12 cellular contexts compared by ENCODE assay signal in genomic region chr19:47155141-47155540, GRCh38. TPM values are rescaled to one million over a fixed set of nuclear protein-coding genes. Genes with fewer than 3 reads are reported as not detected.
DNase-seq lines count a peak whose midpoint lies in the region; ATAC-seq and TF ChIP-seq lines count a peak whose summit lies in the region.
"Had no signal": no experiment of that assay in that cellular context is flagged by ENCODE, and none has a peak within 500 bp of the region (broad histone marks: within the 10 kb centered on the region; RNA-seq: fewer than 3 reads in every experiment).

No MANE protein-coding gene starts in this region.

- H3K4me1 ChIP-seq in breast epithelium = peaks cover 11 to 21% of the 10 kb centered on the region in 2 donors

- no peaks in the 10 kb centered on the region for H3K36me3 ChIP-seq in breast epithelium

- peak overlapping the region in 1 of 2 donors; percentile 48 for H3K27ac ChIP-seq in breast epithelium
- H3K27ac ChIP-seq: body of pancreas, thoracic aorta had no signal

- TF ChIP-seq POLR2A in breast epithelium (IDR thresholded peaks at IDR 0.05) = no peak

- ATAC-seq in activated naive CD8-positive, alpha-beta T cell treated with anti-CD3 and anti-CD28 coated beads, Interleukin-2, amount 10 ng/mL, durations not matched to agents 7 days and 5 days (ENCODE audit: low read depth) = no peak
- peak; percentile 7 to 44 for ATAC-seq in left cardiac atrium
- ATAC-seq in stimulated activated effector memory CD8-positive, alpha-beta T cell treated with anti-CD3 and anti-CD28 coated beads, Interleukin-12 subunit alpha, Interleukin-12 subunit beta, amount 100 ng/mL, for 72 hours = no peak
- ATAC-seq: body of pancreas, GM12878 had no signal

- no peak for DNase-seq in T-helper 2 cell treated with Interferon-gamma antibody and Interleukin-4, amounts not matched to agents 5 μg/mL and 100 μg/mL, for 36 hours (ENCODE audit: low spot score)
- no peak for DNase-seq in T-helper 2 cell
- DNase-seq in activated naive CD8-positive, alpha-beta T cell treated with anti-CD3 and anti-CD28 coated beads, Interleukin-2, amount 10 ng/mL, durations not matched to agents 7 days and 5 days = no peak
- no peak for DNase-seq in left cardiac atrium
- no peak for DNase-seq in stimulated activated effector memory CD8-positive, alpha-beta T cell treated with anti-CD3 and anti-CD28 coated beads, Interleukin-12 subunit alpha, Interleukin-12 subunit beta, amount 100 ng/mL, for 72 hours (ENCODE audit: low spot score in 2 of 2)
- no peak for DNase-seq in breast epithelium (ENCODE audit: low spot score in 2 of 2)
- DNase-seq in NCI-H1092 (lab: John Stamatoyannopoulos, UW) = no peak
- DNase-seq in SHP77 treated with DMSO at 0.1 percent for 48 hours (lab: John Stamatoyannopoulos, UW) = no peak
- DNase-seq: activated CD8-positive, alpha-beta memory T cell treated with anti-CD3 and anti-CD28 coated beads, Interleukin-2, amount 50 U/mL, for 48 hours; body of pancreas had no signal

- no peaks in the 10 kb centered on the region for H3K27me3 Mint-ChIP-seq in T-helper 2 cell treated with Interferon-gamma antibody and Interleukin-4, amounts not matched to agents 5 μg/mL and 100 μg/mL, for 36 hours (ENCODE audit: low read depth)
- no peaks in the 10 kb centered on the region for H3K27me3 Mint-ChIP-seq in activated naive CD8-positive, alpha-beta T cell treated with anti-CD3 and anti-CD28 coated beads, Interleukin-2, amount 10 ng/mL, durations not matched to agents 7 days and 5 days

- H3K4me1 Mint-ChIP-seq in T-helper 2 cell treated with Interferon-gamma antibody and Interleukin-4, amounts not matched to agents 5 μg/mL and 100 μg/mL, for 36 hours (ENCODE audit: low read depth) = peaks cover 45% of the 10 kb centered on the region
- peaks cover 51% of the 10 kb centered on the region for H3K4me1 Mint-ChIP-seq in activated naive CD8-positive, alpha-beta T cell treated with anti-CD3 and anti-CD28 coated beads, Interleukin-2, amount 10 ng/mL, durations not matched to agents 7 days and 5 days
- H3K4me1 Mint-ChIP-seq in stimulated activated effector memory CD8-positive, alpha-beta T cell treated with anti-CD3 and anti-CD28 coated beads, Interleukin-12 subunit alpha, Interleukin-12 subunit beta, amount 100 ng/mL, for 72 hours = peaks cover 44% of the 10 kb centered on the region

- POLR2A ChIA-PET in activated naive CD8-positive, alpha-beta T cell treated with anti-CD3 and anti-CD28 coated beads, Interleukin-2, amount 10 ng/mL, durations not matched to agents 7 days and 5 days (lab: Charles Lee) = interaction anchor here (1.1 kb wide), 1 partner anchor 71 kb away, joined by 4 read pairs; no protein-coding TSS in a partner anchor

- H3K27ac Mint-ChIP-seq in T-helper 2 cell treated with Interferon-gamma antibody and Interleukin-4, amounts not matched to agents 5 μg/mL and 100 μg/mL, for 36 hours = peak overlapping the region; percentile 45
- H3K27ac Mint-ChIP-seq in activated naive CD8-positive, alpha-beta T cell treated with anti-CD3 and anti-CD28 coated beads, Interleukin-2, amount 10 ng/mL, durations not matched to agents 7 days and 5 days = peak overlapping the region; percentile 50
- H3K27ac Mint-ChIP-seq in stimulated activated effector memory CD8-positive, alpha-beta T cell treated with anti-CD3 and anti-CD28 coated beads, Interleukin-12 subunit alpha, Interleukin-12 subunit beta, amount 100 ng/mL, for 72 hours = peak overlapping the region; percentile 18

- peaks cover 68% of the 10 kb centered on the region for H3K36me3 Mint-ChIP-seq in T-helper 2 cell treated with Interferon-gamma antibody and Interleukin-4, amounts not matched to agents 5 μg/mL and 100 μg/mL, for 36 hours (ENCODE audit: low read depth)
- peaks cover 49% of the 10 kb centered on the region for H3K36me3 Mint-ChIP-seq in activated naive CD8-positive, alpha-beta T cell treated with anti-CD3 and anti-CD28 coated beads, Interleukin-2, amount 10 ng/mL, durations not matched to agents 7 days and 5 days
- H3K36me3 Mint-ChIP-seq in stimulated activated effector memory CD8-positive, alpha-beta T cell treated with anti-CD3 and anti-CD28 coated beads, Interleukin-12 subunit alpha, Interleukin-12 subunit beta, amount 100 ng/mL, for 72 hours = peaks cover 99% of the 10 kb centered on the region

- intact Hi-C loops in left cardiac atrium (cut with DNase I) (loop anchor here in 1 of 2 donors (10.0 kb wide), 1 partner anchor 50 kb away; no protein-coding TSS in a partner anchor), breast epithelium (cut with DNase I; ENCODE audit: low total_unique reads) (no loop called here)

- no peaks in the 10 kb centered on the region for H3K9me3 ChIP-seq in breast epithelium
- H3K9me3 ChIP-seq: body of pancreas, thoracic aorta had no signal

- no peaks in the 10 kb centered on the region for H3K9me3 Mint-ChIP-seq in T-helper 2 cell treated with Interferon-gamma antibody and Interleukin-4, amounts not matched to agents 5 μg/mL and 100 μg/mL, for 36 hours
- no peaks in the 10 kb centered on the region for H3K9me3 Mint-ChIP-seq in activated naive CD8-positive, alpha-beta T cell treated with anti-CD3 and anti-CD28 coated beads, Interleukin-2, amount 10 ng/mL, durations not matched to agents 7 days and 5 days
- no peaks in the 10 kb centered on the region for H3K9me3 Mint-ChIP-seq in stimulated activated effector memory CD8-positive, alpha-beta T cell treated with anti-CD3 and anti-CD28 coated beads, Interleukin-12 subunit alpha, Interleukin-12 subunit beta, amount 100 ng/mL, for 72 hours

- H3K27me3 ChIP-seq in breast epithelium = no peaks in the 10 kb centered on the region
- H3K27me3 ChIP-seq: body of pancreas had no signal

- no peak overlapping the region for H3K4me3 ChIP-seq in breast epithelium
- H3K4me3 ChIP-seq: body of pancreas, GM12878, thoracic aorta had no signal

- TF ChIP-seq CTCF in breast epithelium (IDR thresholded peaks at IDR 0.05) = no peak

- H3K4me3 Mint-ChIP-seq in T-helper 2 cell treated with Interferon-gamma antibody and Interleukin-4, amounts not matched to agents 5 μg/mL and 100 μg/mL, for 36 hours = peak overlapping the region; percentile 36
- H3K4me3 Mint-ChIP-seq in activated naive CD8-positive, alpha-beta T cell treated with anti-CD3 and anti-CD28 coated beads, Interleukin-2, amount 10 ng/mL, durations not matched to agents 7 days and 5 days = no peak overlapping the region
- no peak overlapping the region for H3K4me3 Mint-ChIP-seq in stimulated activated effector memory CD8-positive, alpha-beta T cell treated with anti-CD3 and anti-CD28 coated beads, Interleukin-12 subunit alpha, Interleukin-12 subunit beta, amount 100 ng/mL, for 72 hours

RNA-seq across cellular contexts. Expression of gene SAE1, which starts 24.5 kb away (rescaled TPM):
- 100 to 1,000 TPM; 108 to 114 TPM for total RNA-seq in activated naive CD8-positive, alpha-beta T cell treated with anti-CD3 and anti-CD28 coated beads, Interleukin-2, amount 10 ng/mL, durations not matched to agents 7 days and 5 days
- total RNA-seq in left cardiac atrium (10 to 100 TPM; 50.1 to 54.7 TPM), breast epithelium (10 to 100 TPM; 44.6 to 61.4 (median 55.7) TPM)

RNA-seq across cellular contexts. Expression of gene ZC3H4, which starts 41.6 kb away (rescaled TPM):
- total RNA-seq in activated naive CD8-positive, alpha-beta T cell treated with anti-CD3 and anti-CD28 coated beads, Interleukin-2, amount 10 ng/mL, durations not matched to agents 7 days and 5 days = 10 to 100 TPM; 84.3 to 86.0 TPM
- 10 to 100 TPM; 24.2 to 26.3 TPM for total RNA-seq in left cardiac atrium
- total RNA-seq in breast epithelium = 10 to 100 TPM; 17.7 to 23.4 (median 19.5) TPM

Comparison
In these comparisons a context has a peak if more than half of its experiments do, and no peak if none do; other contexts are left out.
1. ATAC-seq: peak in left cardiac atrium (2 of 2); none in activated naive CD8-positive, alpha-beta T cell treated with anti-CD3 and anti-CD28 coated beads, Interleukin-2, amount 10 ng/mL, durations not matched to agents 7 days and 5 days (single experiment) and stimulated activated effector memory CD8-positive, alpha-beta T cell treated with anti-CD3 and anti-CD28 coated beads, Interleukin-12 subunit alpha, Interleukin-12 subunit beta, amount 100 ng/mL, for 72 hours (single experiment).
2. Peak in every context shown above with its lines, with median percentiles within 50 percentile points of each other: H3K27ac Mint-ChIP-seq.